18 cellular contexts compared by ENCODE assay signal in the genomic region with DNA sequence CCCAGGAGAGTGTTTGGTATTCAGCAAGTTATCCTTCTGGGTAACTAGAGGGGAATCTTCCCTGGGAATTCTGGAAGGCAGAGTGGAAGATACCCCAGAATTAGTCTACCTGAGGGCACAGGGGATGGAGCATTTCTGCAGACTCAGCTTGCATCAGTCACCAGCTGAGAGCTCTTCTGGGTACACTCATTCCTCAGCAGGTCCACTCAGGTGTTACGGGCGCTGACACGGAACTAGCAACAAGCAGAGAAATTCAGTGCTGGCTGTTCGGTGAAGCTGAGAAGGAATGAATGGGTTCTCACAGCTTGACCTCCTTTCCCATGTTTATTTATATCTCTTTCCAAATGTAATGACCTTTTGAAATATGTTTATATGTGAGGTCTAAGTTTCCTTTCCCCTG.
"Had no signal": no experiment of that assay in that cellular context is flagged by ENCODE, and none has a peak within 500 bp of the region (broad histone marks: within the 10 kb centered on the region; RNA-seq: fewer than 3 reads in every experiment).

No MANE protein-coding gene starts in this region.

- H3K36me3 ChIP-seq: heart right ventricle, left ventricle myocardium inferior, right atrium auricular region, spleen, tibial artery had no signal

- ATAC-seq: naive thymus-derived CD8-positive, alpha-beta T cell had no signal

- H3K27me3 ChIP-seq: heart right ventricle, right atrium auricular region, spleen, tibial artery had no signal

- H3K27ac ChIP-seq: coronary artery, heart right ventricle, left ventricle myocardium inferior, right atrium auricular region, spleen, tibial artery had no signal

- H3K4me1 ChIP-seq: tibial artery had no signal

- DNase-seq: activated CD4-positive, alpha-beta T cell treated with anti-CD3 and anti-CD28 coated beads for 1 hour; activated CD8-positive, alpha-beta memory T cell treated with anti-CD3 and anti-CD28 coated beads for 24 hours; activated CD8-positive, alpha-beta memory T cell treated with anti-CD3 and anti-CD28 coated beads, Interleukin-2, amount 50 U/mL, for 4 hours; activated naive CD4-positive, alpha-beta T cell treated with Interleukin-2 at 50 U/mL for 16 hours; activated T-cell treated with anti-CD3 and anti-CD28 coated beads, Interleukin-2, amount 50 U/mL, for 24 hours; amygdala; cerebellar nuclear complex; heart right ventricle; islet precursor cell; left ventricle myocardium inferior; naive thymus-derived CD8-positive, alpha-beta T cell; spleen; stimulated activated CD4-positive, alpha-beta T cell treated with anti-CD3 and anti-CD28 coated beads, Interleukin-4, amount 100 ng/mL, for 1 hour; stimulated activated naive CD4-positive, alpha-beta T cell treated with Interleukin-2 at 50 U/mL for 16 hours; T-helper 9 cell; tibial artery had no signal

- H3K4me3 ChIP-seq: coronary artery, heart right ventricle, left ventricle myocardium inferior, right atrium auricular region, spleen, tibial artery had no signal

- H3K9me3 ChIP-seq: heart right ventricle, left ventricle myocardium inferior, right atrium auricular region, spleen, tibial artery had no signal
